14 cellular contexts compared by ENCODE assay signal in the genomic region with DNA sequence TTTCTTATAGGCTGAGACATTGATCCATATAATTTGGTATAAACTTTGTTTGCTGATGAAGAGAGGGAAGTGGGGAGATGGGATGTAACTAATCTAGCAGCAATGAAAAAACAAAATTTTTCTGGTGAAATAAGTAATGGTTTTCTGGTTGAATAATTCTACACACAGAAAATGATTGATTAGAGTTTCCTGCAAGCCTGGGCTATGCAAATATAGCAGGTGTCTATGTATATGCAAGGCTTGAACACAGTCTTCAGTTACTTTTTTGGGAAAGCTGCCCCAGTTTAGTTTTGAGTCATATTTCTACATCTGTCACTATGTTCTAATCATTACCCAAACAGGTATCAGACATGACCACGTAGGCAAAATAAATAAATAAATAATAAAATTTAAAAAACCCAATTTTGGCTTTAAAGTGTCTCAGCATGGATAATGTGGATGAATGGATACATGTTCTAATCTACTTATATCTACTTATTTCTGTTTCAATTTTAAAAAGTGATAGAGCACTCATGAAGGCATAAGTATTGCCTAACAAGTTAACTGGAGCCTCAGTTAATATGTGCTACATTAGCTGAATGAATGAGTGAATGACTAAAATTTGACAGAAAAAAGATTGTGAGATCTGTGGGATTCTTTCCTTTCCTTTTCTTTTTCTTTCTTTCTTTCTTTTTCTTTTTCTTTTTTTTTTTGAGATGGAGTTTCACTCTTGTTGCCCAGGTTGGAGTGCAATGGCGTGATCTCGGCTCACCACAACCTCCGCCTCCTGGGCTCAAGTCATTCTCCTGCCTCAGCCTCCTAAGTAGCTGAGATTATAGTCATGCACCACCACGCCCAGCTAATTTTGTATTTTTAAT. TPM values are rescaled to one million over a fixed set of nuclear protein-coding genes. Genes with fewer than 3 reads are reported as not detected.
DNase-seq lines count a peak whose midpoint lies in the region; ATAC-seq and TF ChIP-seq lines count a peak whose summit lies in the region.
"Had no signal": no experiment of that assay in that cellular context is flagged by ENCODE, and none has a peak within 500 bp of the region (broad histone marks: within the 10 kb centered on the region; RNA-seq: fewer than 3 reads in every experiment).

No MANE protein-coding gene starts in this region.

- H3K9me3 ChIP-seq in OCI-LY3 (ENCODE audit: insufficient read depth, low read length) (peaks cover 26% of the 10 kb centered on the region), stomach (peaks cover 6 to 34% (median 25%) of the 10 kb centered on the region in 4 donors)

- no peak overlapping the region for H3K9ac ChIP-seq in OCI-LY3 (ENCODE audit: low read length)

- H4K20me1 ChIP-seq in OCI-LY3 (ENCODE audit: insufficient read depth, low read length) = no peaks in the 10 kb centered on the region

- H3K27ac ChIP-seq in OCI-LY3 (ENCODE audit: low read length) (peak overlapping the region; percentile 39), stomach (no peak overlapping the region)
- H3K27ac ChIP-seq: psoas muscle had no signal

- no peak for DNase-seq in H4 (ENCODE audit: low spot score)
- no peak for DNase-seq in T1000 (lab: John Stamatoyannopoulos, UW)
- no peak for DNase-seq in stomach
- no peak for DNase-seq in RPMI8226
- DNase-seq: activated CD4-positive, alpha-beta T cell treated with anti-CD3 and anti-CD28 coated beads, Interleukin-2, amount 50 U/mL, for 1 hour; Caco-2; mesenchymal stem cell; NCI-H446; psoas muscle had no signal

- H3K36me3 ChIP-seq in OCI-LY3 (replicated peaks; ENCODE audit: low read depth, low read length) (peaks cover 17% of the 10 kb centered on the region), stomach (no peaks in the 10 kb centered on the region)

- ATAC-seq in GM18861 (IDR thresholded peaks at IDR 0.05; ENCODE audit: unreplicated experiment) (peak; percentile 99), GM21515 (IDR thresholded peaks at IDR 0.05; ENCODE audit: unreplicated experiment) (peak; percentile 95), HG03064 (IDR thresholded peaks at IDR 0.05; ENCODE audit: low read depth, unreplicated experiment) (peak; percentile 98)
- ATAC-seq: activated naive CD4-positive, alpha-beta T cell treated with anti-CD3 and anti-CD28 coated beads, Interleukin-2, amount 50 U/mL, for 72 hours; psoas muscle had no signal

- H3K4me2 ChIP-seq in OCI-LY3 (ENCODE audit: low read length) = peak overlapping the region; percentile 34

- H3K27me3 ChIP-seq in OCI-LY3 (ENCODE audit: low read depth, low read length) (no peaks in the 10 kb centered on the region), stomach (no peaks in the 10 kb centered on the region)

- no peaks in the 10 kb centered on the region for H3K79me2 ChIP-seq in OCI-LY3 (ENCODE audit: low read length)

- no peak overlapping the region for H3K4me3 ChIP-seq in OCI-LY3 (ENCODE audit: low read length)
- H3K4me3 ChIP-seq in stomach = no peak overlapping the region
- H3K4me3 ChIP-seq: psoas muscle had no signal

- no peak for TF ChIP-seq EP300 in stomach (IDR thresholded peaks at IDR 0.05)

- 81 to 91% (median 87%) methylated on average over 5 of the region's 5 CpGs for WGBS in stomach, 5 donors

- no peak overlapping the region for H2AFZ ChIP-seq in OCI-LY3 (ENCODE audit: low read depth, low read length)

- intact Hi-C loops in stomach (cut with DNase I; ENCODE audit: low total_unique reads) = no loop called here

- no peak for TF ChIP-seq CTCF in OCI-LY3 (IDR thresholded peaks at IDR 0.05; ENCODE audit: low read depth, low read length)
- TF ChIP-seq CTCF in stomach (IDR thresholded peaks at IDR 0.05) = no peak

- H3K4me1 ChIP-seq in OCI-LY3 (ENCODE audit: low read length) (peaks cover 25% of the 10 kb centered on the region), stomach (no peaks in the 10 kb centered on the region)
- H3K4me1 ChIP-seq: Caco-2, psoas muscle had no signal

- no peak for TF ChIP-seq POLR2A in stomach (IDR thresholded peaks at IDR 0.05)

RNA-seq across cellular contexts. Expression of gene TFB1M, which starts 37.2 kb away (rescaled TPM):
- total RNA-seq in H4 (2014; rRNA removed; shearing (Covaris generic)) = 8.4 and 15.6 TPM in 2 replicates
- 10 to 100 TPM in 3 of 5 donors, 1 to 10 TPM in 2; 5.4 to 37.9 (median 13.4) TPM for total RNA-seq in stomach
- 10 to 100 TPM; 13.1 to 24.1 (median 14.1) TPM for polyA plus RNA-seq in stomach
